In genomic region chr15:85008474-85009260, GRCh38 we compare ENCODE assay signal across 14 cellular contexts. TPM values are rescaled to one million over a fixed set of nuclear protein-coding genes. Genes with fewer than 3 reads are reported as not detected.
DNase-seq lines count a peak whose midpoint lies in the region; ATAC-seq and TF ChIP-seq lines count a peak whose summit lies in the region.
"Had no signal": no experiment of that assay in that cellular context is flagged by ENCODE, and none has a peak within 500 bp of the region (broad histone marks: within the 10 kb centered on the region; RNA-seq: fewer than 3 reads in every experiment).

No MANE protein-coding gene starts in this region.

- H3F3A ChIP-seq in GM23248 (ENCODE audit: insufficient read depth) = 0 out of 2 replicates have a peak, but pooled peaks cover 11% of the 10 kb centered on the region

- H3K9ac ChIP-seq in liver (ENCODE audit: low read depth in 1 of 2, low read length in 2 of 2) = no peak overlapping the region
- no peak overlapping the region for H3K9ac ChIP-seq in GM23248

- H3K27ac Mint-ChIP-seq in activated naive CD8-positive, alpha-beta T cell treated with anti-CD3 and anti-CD28 coated beads, Interleukin-2, amount 10 ng/mL, durations not matched to agents 7 days and 5 days = peak overlapping the region; percentile 4
- no peak overlapping the region for H3K27ac Mint-ChIP-seq in activated naive CD8-positive, alpha-beta T cell treated with anti-CD3 and anti-CD28 coated beads for 36 hours

- peaks cover 23% of the 10 kb centered on the region for H3K4me1 Mint-ChIP-seq in activated naive CD8-positive, alpha-beta T cell treated with anti-CD3 and anti-CD28 coated beads, Interleukin-2, amount 10 ng/mL, durations not matched to agents 7 days and 5 days
- H3K4me1 Mint-ChIP-seq in activated naive CD8-positive, alpha-beta T cell treated with anti-CD3 and anti-CD28 coated beads for 36 hours = peaks cover 25% of the 10 kb centered on the region

- ATAC-seq in activated naive CD8-positive, alpha-beta T cell treated with anti-CD3 and anti-CD28 coated beads, Interleukin-2, amount 10 ng/mL, durations not matched to agents 7 days and 5 days (ENCODE audit: low read depth) = no peak
- no peak for ATAC-seq in HG02798 (IDR thresholded peaks at IDR 0.05; ENCODE audit: poor library complexity, unreplicated experiment)
- ATAC-seq: HCT116 had no signal

- no peaks in the 10 kb centered on the region for H3K9me2 ChIP-seq in GM23248 (ENCODE audit: insufficient read depth)

- no peak for TF ChIP-seq EP300 in tibial nerve (IDR thresholded peaks at IDR 0.05)

- WGBS in liver = 79% methylated on average over 5 of the region's 5 CpGs
- WGBS in tibial nerve, 2 donors = 83 to 87% methylated on average over 5 of the region's 5 CpGs
- 85 to 87% methylated on average over 5 of the region's 5 CpGs for WGBS in GM23248 (ENCODE audit: low coverage in 1 of 2, low lambda C conversion rate in 2 of 2, missing lambda C conversion rate in 2 of 2), 2 experiments

- DNase-seq in activated naive CD8-positive, alpha-beta T cell treated with anti-CD3 and anti-CD28 coated beads, Interleukin-2, amount 10 ng/mL, durations not matched to agents 7 days and 5 days = no peak
- no peak for DNase-seq in activated naive CD8-positive, alpha-beta T cell treated with anti-CD3 and anti-CD28 coated beads for 36 hours
- DNase-seq in SKM-1 (lab: John Stamatoyannopoulos, UW; ENCODE audit: unreplicated experiment) = peak; percentile 29
- no peak for DNase-seq in tibial nerve (ENCODE audit: low spot score in 2 of 2)
- DNase-seq in GDM1 (lab: John Stamatoyannopoulos, UW) = no peak
- DNase-seq in GM23248 = no peak
- DNase-seq: NCI-H748 treated with DMSO at 0.1 percent for 48 hours; stimulated activated CD4-positive, alpha-beta T cell treated with anti-CD3 and anti-CD28 coated beads, Interleukin-12 subunit alpha, Interleukin-12 subunit beta, amount 100 ng/mL, for 4 hours; T-helper 2 cell had no signal

- no peaks in the 10 kb centered on the region for H3K27me3 ChIP-seq in liver (ENCODE audit: control insufficient read depth in 4 of 4, insufficient read depth in 4 of 4, low read length in 3 of 4)
- no peaks in the 10 kb centered on the region for H3K27me3 ChIP-seq in tibial nerve
- no peaks in the 10 kb centered on the region for H3K27me3 ChIP-seq in GM23248 (replicated peaks; ENCODE audit: insufficient read depth)

- in situ Hi-C loops in GM23248 (cut with MboI) = no loop called here

- no peak for TF ChIP-seq POLR2A in tibial nerve (IDR thresholded peaks at IDR 0.05)

- H3K4me2 ChIP-seq in GM23248 (ENCODE audit: unreplicated experiment) = no peak overlapping the region

- peaks cover 6% of the 10 kb centered on the region for H3K36me3 Mint-ChIP-seq in activated naive CD8-positive, alpha-beta T cell treated with anti-CD3 and anti-CD28 coated beads, Interleukin-2, amount 10 ng/mL, durations not matched to agents 7 days and 5 days
- H3K36me3 Mint-ChIP-seq in activated naive CD8-positive, alpha-beta T cell treated with anti-CD3 and anti-CD28 coated beads for 36 hours = peaks cover 3% of the 10 kb centered on the region

- H3K4me1 ChIP-seq in liver (ENCODE audit: control insufficient read depth in 4 of 4, insufficient read depth in 4 of 4, low read length in 3 of 4) = peaks cover 5 to 58% (median 51%) of the 10 kb centered on the region in 4 donors
- H3K4me1 ChIP-seq in tibial nerve = peaks cover 5 to 81% (median 44%) of the 10 kb centered on the region in 4 donors
- H3K4me1 ChIP-seq in GM23248 (ENCODE audit: insufficient read depth) = peaks cover 9% of the 10 kb centered on the region

- no peak overlapping the region for H3K4me3 ChIP-seq in liver (ENCODE audit: low read depth in 1 of 3, low read length in 3 of 3)
- H3K4me3 ChIP-seq in tibial nerve = no peak overlapping the region
- no peak overlapping the region for H3K4me3 ChIP-seq in GM23248

- H2AFZ ChIP-seq in GM23248 = no peak overlapping the region

- H3K27ac ChIP-seq in liver (ENCODE audit: low read depth in 1 of 2, low read length in 2 of 2) (peak overlapping the region; percentile 77 to 81), tibial nerve (peak overlapping the region in 3 of 4 donors; percentile 32 to 66 (median 62)), GM23248 (no peak overlapping the region)
- H3K27ac ChIP-seq: epithelial cell of prostate had no signal

- no peak for TF ChIP-seq CTCF in liver (IDR thresholded peaks at IDR 0.05; ENCODE audit: low read depth, low read length, missing input control)
- no peak for TF ChIP-seq CTCF in tibial nerve (IDR thresholded peaks at IDR 0.05)

- H3K79me2 ChIP-seq in GM23248 (ENCODE audit: insufficient read depth) = peaks cover 87% of the 10 kb centered on the region

- POLR2A ChIA-PET in activated naive CD8-positive, alpha-beta T cell treated with anti-CD3 and anti-CD28 coated beads, Interleukin-2, amount 10 ng/mL, durations not matched to agents 7 days and 5 days (lab: Charles Lee) = interaction anchor here (1.4 kb wide), 1 partner anchor 27 kb away, joined by 4 read pairs; the partner anchor contains the start of gene PDE8A

- H3K9me3 Mint-ChIP-seq in activated naive CD8-positive, alpha-beta T cell treated with anti-CD3 and anti-CD28 coated beads, Interleukin-2, amount 10 ng/mL, durations not matched to agents 7 days and 5 days = peaks cover 2% of the 10 kb centered on the region
- H3K9me3 Mint-ChIP-seq in activated naive CD8-positive, alpha-beta T cell treated with anti-CD3 and anti-CD28 coated beads for 36 hours = no peaks in the 10 kb centered on the region

- H3K27me3 Mint-ChIP-seq in activated naive CD8-positive, alpha-beta T cell treated with anti-CD3 and anti-CD28 coated beads, Interleukin-2, amount 10 ng/mL, durations not matched to agents 7 days and 5 days = no peaks in the 10 kb centered on the region
- H3K27me3 Mint-ChIP-seq in activated naive CD8-positive, alpha-beta T cell treated with anti-CD3 and anti-CD28 coated beads for 36 hours = no peaks in the 10 kb centered on the region

- no peaks in the 10 kb centered on the region; the same call in 1 of the 2 replicates for H4K20me1 ChIP-seq in GM23248 (ENCODE audit: insufficient read depth)

- H3K4me3 Mint-ChIP-seq in activated naive CD8-positive, alpha-beta T cell treated with anti-CD3 and anti-CD28 coated beads, Interleukin-2, amount 10 ng/mL, durations not matched to agents 7 days and 5 days = no peak overlapping the region
- H3K4me3 Mint-ChIP-seq in activated naive CD8-positive, alpha-beta T cell treated with anti-CD3 and anti-CD28 coated beads for 36 hours = no peak overlapping the region
- H3K4me3 Mint-ChIP-seq: nephron had no signal

- TF ChIP-seq RAD21 in liver (IDR thresholded peaks at IDR 0.05) = no peak

- H3K9me3 ChIP-seq in liver (ENCODE audit: control insufficient read depth in 4 of 4, low read length in 3 of 4) = no peaks in the 10 kb centered on the region
- no peaks in the 10 kb centered on the region for H3K9me3 ChIP-seq in tibial nerve
- no peaks in the 10 kb centered on the region for H3K9me3 ChIP-seq in GM23248 (ENCODE audit: low read depth)

- H3K36me3 ChIP-seq in liver (ENCODE audit: control insufficient read depth in 4 of 4, insufficient read depth in 3 of 4, low read depth in 1 of 4, low read length in 3 of 4) (no peaks in the 10 kb centered on the region), tibial nerve (no peaks in the 10 kb centered on the region), GM23248 (ENCODE audit: low read depth) (no peaks in the 10 kb centered on the region)

TF ChIP-seq in liver, 16 proteins besides CTCF, POLR2A, EP300 and RAD21 (continues in another document):
- TF ChIP-seq, protein P1, sequence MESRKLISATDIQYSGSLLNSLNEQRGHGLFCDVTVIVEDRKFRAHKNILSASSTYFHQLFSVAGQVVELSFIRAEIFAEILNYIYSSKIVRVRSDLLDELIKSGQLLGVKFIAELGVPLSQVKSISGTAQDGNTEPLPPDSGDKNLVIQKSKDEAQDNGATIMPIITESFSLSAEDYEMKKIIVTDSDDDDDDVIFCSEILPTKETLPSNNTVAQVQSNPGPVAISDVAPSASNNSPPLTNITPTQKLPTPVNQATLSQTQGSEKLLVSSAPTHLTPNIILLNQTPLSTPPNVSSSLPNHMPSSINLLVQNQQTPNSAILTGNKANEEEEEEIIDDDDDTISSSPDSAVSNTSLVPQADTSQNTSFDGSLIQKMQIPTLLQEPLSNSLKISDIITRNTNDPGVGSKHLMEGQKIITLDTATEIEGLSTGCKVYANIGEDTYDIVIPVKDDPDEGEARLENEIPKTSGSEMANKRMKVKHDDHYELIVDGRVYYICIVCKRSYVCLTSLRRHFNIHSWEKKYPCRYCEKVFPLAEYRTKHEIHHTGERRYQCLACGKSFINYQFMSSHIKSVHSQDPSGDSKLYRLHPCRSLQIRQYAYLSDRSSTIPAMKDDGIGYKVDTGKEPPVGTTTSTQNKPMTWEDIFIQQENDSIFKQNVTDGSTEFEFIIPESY (IDR thresholded peaks at IDR 0.05) = no peak
- no peak for TF ChIP-seq SP1 (IDR thresholded peaks at IDR 0.05)
- no peak for TF ChIP-seq ATF3 (IDR thresholded peaks at IDR 0.05)
- TF ChIP-seq GABPA (IDR thresholded peaks at IDR 0.05 in 1 of 2, conservative IDR thresholded peaks at IDR 0.05 in 1 of 2) = no peak
- no peak for TF ChIP-seq FOXA1 (IDR thresholded peaks at IDR 0.05)

RNA-seq across cellular contexts. Expression of gene PDE8A, which starts 27.0 kb away (rescaled TPM):
- total RNA-seq in activated naive CD8-positive, alpha-beta T cell treated with anti-CD3 and anti-CD28 coated beads, Interleukin-2, amount 10 ng/mL, durations not matched to agents 7 days and 5 days = 10 to 100 TPM; 22.3 to 27.7 TPM
- total RNA-seq in activated naive CD8-positive, alpha-beta T cell treated with anti-CD3 and anti-CD28 coated beads for 36 hours = 10 to 100 TPM; 17.3 to 18.7 TPM
- total RNA-seq in liver (10 to 100 TPM; 14.6 to 47.5 TPM), tibial nerve (100 to 1,000 TPM in 1 of 4 donors, 10 to 100 TPM in 3; 49.4 to 108 (median 64.3) TPM)
- polyA plus RNA-seq in liver (10 to 100 TPM; 11.2 to 18.6 TPM), GM23248 (2016; fragmentation: Nextera tagmentation; extraction: Ambion mirVana) (13.9 and 14.0 TPM in 2 replicates)
- total RNA-seq in GM23248 (2014; rRNA removed; shearing (Covaris generic)) = 22.7 and 28.5 TPM in 2 replicates
